ENCODE assay signal across 19 cellular contexts in genomic region chr1:28418278-28418637, GRCh38. TPM values are rescaled to one million over a fixed set of nuclear protein-coding genes. Genes with fewer than 3 reads are reported as not detected.
DNase-seq lines count a peak whose midpoint lies in the region; ATAC-seq, FAIRE-seq and TF ChIP-seq lines count a peak whose summit lies in the region.
"Had no signal": no experiment of that assay in that cellular context is flagged by ENCODE, and none has a peak within 500 bp of the region (broad histone marks: within the 10 kb centered on the region; RNA-seq: fewer than 3 reads in every experiment).

No MANE protein-coding gene starts in this region.

- no peaks in the 10 kb centered on the region for H3K9me3 ChIP-seq in PC-9 (ENCODE audit: insufficient read depth, low read depth)
- no peaks in the 10 kb centered on the region for H3K9me3 ChIP-seq in small intestine (ENCODE audit: control insufficient read depth, low read depth)
- H3K9me3 ChIP-seq: HAP-1, MG63 had no signal

- TF ChIP-seq CTCF in PC-9 (conservative IDR thresholded peaks at IDR 0.05) (no peak), chondrocyte (IDR thresholded peaks at IDR 0.05) (no peak)

- H3K27ac Mint-ChIP-seq in stimulated activated naive CD8-positive, alpha-beta T cell treated with anti-CD3 and anti-CD28 coated beads, Interleukin-15, amount 100 ng/mL, for 72 hours = peak overlapping the region; percentile 97 to 99
- H3K27ac Mint-ChIP-seq in chondrocyte (ENCODE audit: unreplicated experiment) = peak overlapping the region; percentile 97

- FAIRE-seq in small intestine (lab: Jason Lieb, UNC) (no peak), RCC 7860 (lab: Jason Lieb, UNC) (no peak), HTR-8/SVneo (lab: Jason Lieb, UNC) (no peak)
- FAIRE-seq: D721Med had no signal

- no peak for DNase-seq in stimulated activated naive CD8-positive, alpha-beta T cell treated with anti-CD3 and anti-CD28 coated beads, Interleukin-15, amount 100 ng/mL, for 72 hours
- no peak for DNase-seq in stimulated activated naive CD8-positive, alpha-beta T cell treated with anti-CD3 and anti-CD28 coated beads, Interleukin-15, Interleukin-2, amounts not matched to agents 100 U/mL and 50 U/mL, for 24 hours
- DNase-seq in PC-9 = no peak
- no peak for DNase-seq in chondrocyte (ENCODE audit: low spot score)
- DNase-seq in small intestine = peak; percentile 38
- no peak for DNase-seq in RCC 7860 (ENCODE audit: low spot score)
- no peak for DNase-seq in HTR-8/SVneo (ENCODE audit: insufficient read length, low spot score)
- DNase-seq in HK-2 (ENCODE audit: unreplicated experiment) = no peak
- DNase-seq: KBM-7, MG63, NCI-H1048, NCI-H1436 treated with DMSO at 0.1 percent for 48 hours, NCI-H2081, NCI-H2171 treated with DMSO at 0.1 percent for 48 hours, NCI-H446, NCI-H69, T-helper 1 cell had no signal

- no peaks in the 10 kb centered on the region for H3K27me3 Mint-ChIP-seq in stimulated activated naive CD8-positive, alpha-beta T cell treated with anti-CD3 and anti-CD28 coated beads, Interleukin-15, amount 100 ng/mL, for 72 hours
- no peaks in the 10 kb centered on the region for H3K27me3 Mint-ChIP-seq in chondrocyte (ENCODE audit: low read depth)

- H3K36me3 ChIP-seq in PC-9 (ENCODE audit: low read depth) (no peaks in the 10 kb centered on the region), small intestine (ENCODE audit: control insufficient read depth in 2 of 2, insufficient read depth in 2 of 2, low read length in 2 of 2) (no peaks in the 10 kb centered on the region)
- H3K36me3 ChIP-seq: HAP-1, MG63 had no signal

- H3K4me1 ChIP-seq in PC-9 (replicated peaks; ENCODE audit: insufficient read depth) (peaks cover 21% of the 10 kb centered on the region), small intestine (ENCODE audit: control insufficient read depth in 2 of 2, insufficient read depth in 1 of 2, low read depth in 1 of 2, low read length in 1 of 2) (peaks cover 0 to 2% of the 10 kb centered on the region in 2 donors)

- H3F3A ChIP-seq in PC-9 (ENCODE audit: insufficient read depth, low read depth) = peaks cover 9% of the 10 kb centered on the region; the same call in 1 of the 2 replicates

- H2AFZ ChIP-seq in PC-9 = no peak overlapping the region

- BruUV-seq in PC-9 (replicated peaks; lab: Mats Ljungman, UMichigan) = no TSS peak

- peaks cover 33% of the 10 kb centered on the region for H3K4me1 Mint-ChIP-seq in stimulated activated naive CD8-positive, alpha-beta T cell treated with anti-CD3 and anti-CD28 coated beads, Interleukin-15, amount 100 ng/mL, for 72 hours
- H3K4me1 Mint-ChIP-seq in chondrocyte (ENCODE audit: low read depth) = peaks cover 46% of the 10 kb centered on the region

- no peak overlapping the region for H3K4me2 ChIP-seq in PC-9

- H4K20me1 ChIP-seq in PC-9 (ENCODE audit: insufficient read depth) = no peaks in the 10 kb centered on the region

- H3K4me3 Mint-ChIP-seq in stimulated activated naive CD8-positive, alpha-beta T cell treated with anti-CD3 and anti-CD28 coated beads, Interleukin-15, amount 100 ng/mL, for 72 hours = no peak overlapping the region
- H3K4me3 Mint-ChIP-seq in chondrocyte (ENCODE audit: unreplicated experiment) = no peak overlapping the region

- CTCF ChIA-PET in PC-9 (lab: Charles Lee) = interaction anchor here (1.1 kb wide), 1 partner anchor 10 kb away, joined by 3 read pairs; no protein-coding TSS in a partner anchor

- H3K36me3 Mint-ChIP-seq in chondrocyte (ENCODE audit: low read depth) = peaks cover 1% of the 10 kb centered on the region

- H3K4me3 ChIP-seq in PC-9 (no peak overlapping the region), small intestine (ENCODE audit: low read depth in 1 of 2, low read length in 2 of 2) (no peak overlapping the region)
- H3K4me3 ChIP-seq: HAP-1 had no signal

- no peaks in the 10 kb centered on the region for H3K9me2 ChIP-seq in PC-9 (ENCODE audit: insufficient read depth)

- WGBS in small intestine, 3 donors = 88 to 93% (median 91%) methylated on average over 3 of the region's 3 CpGs

- H3K9me3 Mint-ChIP-seq in stimulated activated naive CD8-positive, alpha-beta T cell treated with anti-CD3 and anti-CD28 coated beads, Interleukin-15, amount 100 ng/mL, for 72 hours = no peaks in the 10 kb centered on the region
- H3K9me3 Mint-ChIP-seq in chondrocyte (ENCODE audit: low read depth) = no peaks in the 10 kb centered on the region

- intact Hi-C loops in PC-9 (cut with micrococcal nuclease; ENCODE audit: unreplicated experiment) = no loop called here

- H3K27me3 ChIP-seq in PC-9 (ENCODE audit: insufficient read depth, low read depth) (no peaks in the 10 kb centered on the region), small intestine (ENCODE audit: control insufficient read depth in 2 of 2, insufficient read depth in 2 of 2, low read length in 2 of 2) (no peaks in the 10 kb centered on the region)
- H3K27me3 ChIP-seq: MG63 had no signal

- POLR2A ChIA-PET in PC-9 (lab: Charles Lee; ENCODE audit: unreplicated experiment) = interaction anchor here (0.6 kb wide), 1 partner anchor 83 kb away, joined by 4 read pairs; no protein-coding TSS in a partner anchor

- no peak for ATAC-seq in stimulated activated naive CD8-positive, alpha-beta T cell treated with anti-CD3 and anti-CD28 coated beads, Interleukin-15, amount 100 ng/mL, for 72 hours
- ATAC-seq in stimulated activated naive CD8-positive, alpha-beta T cell treated with anti-CD3 and anti-CD28 coated beads, Interleukin-15, Interleukin-2, amounts not matched to agents 100 U/mL and 50 U/mL, for 24 hours = no peak

- 0 out of 2 replicates have a peak, but pooled peaks cover 7% of the 10 kb centered on the region for H3K79me2 ChIP-seq in PC-9 (ENCODE audit: low read depth)

- H3K27ac ChIP-seq in PC-9 (peak overlapping the region; percentile 100), small intestine (ENCODE audit: low read depth in 1 of 2, low read length in 1 of 2) (peak overlapping the region; percentile 41 to 54)

RNA-seq across cellular contexts. Expression of gene PHACTR4, which starts 48.7 kb away (rescaled TPM):
- total RNA-seq in PC-9 (2021) (33.2 and 45.1 TPM in 2 replicates), chondrocyte (39.6 to 45.7 TPM (median 39.9 TPM) in 3 replicates)
- 10 to 100 TPM; 15.9 to 27.1 (median 25.0) TPM for polyA plus RNA-seq in small intestine
